In the genomic region with DNA sequence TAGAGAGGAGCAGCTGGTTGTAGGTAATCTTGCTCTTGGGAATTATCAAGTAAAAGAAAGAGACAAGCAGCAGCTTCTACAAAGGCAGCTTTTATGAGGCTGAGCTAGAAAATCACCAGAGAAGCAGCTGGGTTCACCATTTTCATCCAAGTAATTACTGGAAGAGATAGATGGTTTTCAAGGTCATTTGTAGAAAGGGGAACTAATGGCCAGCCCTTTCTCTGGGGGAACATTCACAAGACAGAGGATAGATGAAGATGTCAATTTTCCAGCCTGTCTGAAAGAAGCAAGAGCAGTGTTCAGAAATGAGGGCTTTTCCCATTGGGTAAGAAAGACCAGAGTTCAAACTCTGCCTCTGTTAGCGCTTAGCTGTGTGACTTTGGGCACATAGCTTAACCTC, we compare ENCODE assay signal across 19 cellular contexts.
"Had no signal": no experiment of that assay in that cellular context is flagged by ENCODE, and none has a peak within 500 bp of the region (broad histone marks: within the 10 kb centered on the region; RNA-seq: fewer than 3 reads in every experiment).

No MANE protein-coding gene starts in this region.

- H3K36me3 ChIP-seq: heart right ventricle, right atrium auricular region, suprapubic skin, thyroid gland had no signal

- H3K27ac Mint-ChIP-seq: naive thymus-derived CD4-positive, alpha-beta T cell; nephron progenitor cell; stimulated activated effector memory CD8-positive, alpha-beta T cell treated with anti-CD3 and anti-CD28 coated beads, Interleukin-12 subunit alpha, Interleukin-12 subunit beta, amount 100 ng/mL, for 72 hours; type B pancreatic cell had no signal

- H3K36me3 Mint-ChIP-seq: naive thymus-derived CD4-positive, alpha-beta T cell; stimulated activated effector memory CD8-positive, alpha-beta T cell treated with anti-CD3 and anti-CD28 coated beads, Interleukin-12 subunit alpha, Interleukin-12 subunit beta, amount 100 ng/mL, for 72 hours; type B pancreatic cell had no signal

- H3K27me3 ChIP-seq: heart right ventricle, right atrium auricular region, suprapubic skin, thyroid gland had no signal

- H3K4me3 Mint-ChIP-seq: naive thymus-derived CD4-positive, alpha-beta T cell; nephron progenitor cell; stimulated activated effector memory CD8-positive, alpha-beta T cell treated with anti-CD3 and anti-CD28 coated beads, Interleukin-12 subunit alpha, Interleukin-12 subunit beta, amount 100 ng/mL, for 72 hours; type B pancreatic cell had no signal

- H3K27ac ChIP-seq: heart right ventricle, right atrium auricular region, suprapubic skin, thyroid gland had no signal

- H3K27me3 Mint-ChIP-seq: naive thymus-derived CD4-positive, alpha-beta T cell; type B pancreatic cell had no signal

- ATAC-seq: esophagus mucosa; left lobe of liver; naive thymus-derived CD4-positive, alpha-beta T cell; stimulated activated effector memory CD8-positive, alpha-beta T cell treated with anti-CD3 and anti-CD28 coated beads, Interleukin-12 subunit alpha, Interleukin-12 subunit beta, amount 100 ng/mL, for 72 hours; stimulated activated naive CD8-positive, alpha-beta T cell treated with anti-CD3 and anti-CD28 coated beads, Interleukin-15, Interleukin-2, amounts not matched to agents 100 U/mL and 50 U/mL, for 24 hours had no signal

- H3K4me1 ChIP-seq: right atrium auricular region, suprapubic skin, thyroid gland had no signal

- H3K4me1 Mint-ChIP-seq: naive thymus-derived CD4-positive, alpha-beta T cell; stimulated activated effector memory CD8-positive, alpha-beta T cell treated with anti-CD3 and anti-CD28 coated beads, Interleukin-12 subunit alpha, Interleukin-12 subunit beta, amount 100 ng/mL, for 72 hours had no signal

- H3K4me3 ChIP-seq: heart right ventricle, right atrium auricular region, suprapubic skin, thyroid gland had no signal

- DNase-seq: effector memory CD4-positive, alpha-beta T cell; hypothalamus; islet precursor cell; mammary epithelial cell; naive thymus-derived CD4-positive, alpha-beta T cell; nephron progenitor cell; posterior cingulate gyrus; small intestine; stimulated activated CD4-positive, alpha-beta T cell treated with anti-CD3 and anti-CD28 coated beads, Interleukin-12 subunit alpha, Interleukin-12 subunit beta, amount 100 ng/mL, for 4 hours; stimulated activated CD8-positive, alpha-beta memory T cell treated with anti-CD3 and anti-CD28 coated beads, Interleukin-4, amount 100 ng/mL, for 48 hours; stimulated activated naive CD8-positive, alpha-beta T cell treated with anti-CD3 and anti-CD28 coated beads, Interleukin-15, Interleukin-2, amounts not matched to agents 100 U/mL and 50 U/mL, for 24 hours; thyroid gland had no signal
